ENCODE assay signal across 11 cellular contexts in the genomic region with DNA sequence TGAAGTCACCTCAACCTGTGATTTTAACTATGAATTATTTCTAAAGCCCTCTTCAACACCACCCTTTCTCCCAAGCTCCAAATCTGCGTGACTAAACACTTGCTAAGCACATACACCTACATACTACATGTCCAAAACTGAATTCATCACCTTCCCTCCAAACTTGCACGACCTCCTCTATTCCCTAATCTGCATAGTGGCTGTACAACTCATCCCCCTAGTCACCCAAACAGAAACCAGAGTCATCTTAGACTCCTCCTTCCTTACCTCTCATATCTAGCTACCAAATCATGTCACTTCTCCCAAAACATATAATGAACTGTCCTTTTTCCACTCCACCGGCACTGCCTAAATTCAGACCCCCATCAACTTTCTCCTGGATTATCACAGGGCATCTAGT. TPM values are rescaled to one million over a fixed set of nuclear protein-coding genes. Genes with fewer than 3 reads are reported as not detected.
A peak's percentile ranks its signal among the peaks of the same experiment; 100 is the strongest.
DNase-seq lines count a peak whose midpoint lies in the region; ATAC-seq and TF ChIP-seq lines count a peak whose summit lies in the region.
"Had no signal": no experiment of that assay in that cellular context is flagged by ENCODE, and none has a peak within 500 bp of the region (broad histone marks: within the 10 kb centered on the region; RNA-seq: fewer than 3 reads in every experiment).

No MANE protein-coding gene starts in this region.

- H3K27me3 ChIP-seq in fibroblast of lung (ENCODE audit: control insufficient read depth, insufficient read depth, low read length), result no peaks in the 10 kb centered on the region

- H3K9ac ChIP-seq in fibroblast of lung (ENCODE audit: insufficient read depth, low read length), result no peak overlapping the region

- peaks cover 95% of the 10 kb centered on the region for H3K79me2 ChIP-seq in fibroblast of lung (ENCODE audit: control insufficient read depth, insufficient read depth, low read length)

- no peaks in the 10 kb centered on the region for H3K36me3 ChIP-seq in fibroblast of lung (ENCODE audit: control insufficient read depth, insufficient read depth, low read length)

- H3K9me3 ChIP-seq in fibroblast of lung (ENCODE audit: control insufficient read depth, insufficient read depth, low read depth, low read length), result no peaks in the 10 kb centered on the region

- DNase-seq in NCI-H82 (lab: John Stamatoyannopoulos, UW), result peak; percentile 14
- no peak for DNase-seq in NCI-H82 treated with DMSO at 0.1 percent for 48 hours (lab: John Stamatoyannopoulos, UW; ENCODE audit: unreplicated experiment)
- no peak for DNase-seq in fibroblast of lung (ENCODE audit: low read depth in 2 of 2)
- DNase-seq in 8988T, result no peak
- DNase-seq in HuH-7 (ENCODE audit: low spot score), result no peak
- DNase-seq: DMS153, NCI-H1694 treated with DMSO at 0.1 percent for 48 hours, RPMI8226 had no signal

- ATAC-seq in GM19351 (IDR thresholded peaks at IDR 0.05; ENCODE audit: unreplicated experiment), result peak; percentile 87
- peak; percentile 74 for ATAC-seq in HG03159 (IDR thresholded peaks at IDR 0.05; ENCODE audit: unreplicated experiment)
- no peak for ATAC-seq in GM21723 (IDR thresholded peaks at IDR 0.05; ENCODE audit: unreplicated experiment)

- H3K4me2 ChIP-seq in fibroblast of lung (ENCODE audit: extremely low read depth, insufficient read depth, low read length), result no peak overlapping the region

- no peaks in the 10 kb centered on the region for H4K20me1 ChIP-seq in fibroblast of lung (ENCODE audit: control insufficient read depth, extremely low read depth, insufficient read depth, low read length)

- no peak overlapping the region for H3K4me3 ChIP-seq in fibroblast of lung (replicated peaks in 1 of 4; ENCODE audit: control extremely low read depth in 1 of 4, insufficient read depth in 1 of 4, low read depth in 3 of 4, low read length in 4 of 4)

- H3K27ac ChIP-seq in fibroblast of lung (ENCODE audit: insufficient read depth, low read length), result peak overlapping the region; percentile 63

- H3K4me1 ChIP-seq in fibroblast of lung (ENCODE audit: control insufficient read depth, extremely low read depth, insufficient read depth, low read length), result peaks cover 20% of the 10 kb centered on the region

- TF ChIP-seq CTCF in fibroblast of lung (conservative IDR thresholded peaks at IDR 0.05 in 1 of 2, IDR thresholded peaks at IDR 0.05 in 1 of 2; ENCODE audit: low read depth in 1 of 2, low read length in 2 of 2), result no peak

- H2AFZ ChIP-seq in fibroblast of lung (ENCODE audit: low read length), result no peak overlapping the region

RNA-seq across cellular contexts. Expression of gene ARHGAP21, which starts 16.2 kb away (rescaled TPM):
- total RNA-seq in fibroblast of lung, result 105 and 173 TPM in 2 replicates
- polyA plus RNA-seq in fibroblast of lung, result 105 and 134 TPM in 2 replicates
- 48.3 and 58.6 TPM in 2 replicates for polyA plus RNA-seq in fibroblast of lung (2012)
- polyA minus RNA-seq in fibroblast of lung (ENCODE audit: low replicate concordance), result 27.4 and 39.4 TPM in 2 replicates
